In genomic region chr22:26573026-26573662, GRCh38 we compare ENCODE assay signal across 8 cellular contexts. TPM values are rescaled to one million over a fixed set of nuclear protein-coding genes. Genes with fewer than 3 reads are reported as not detected.
DNase-seq lines count a peak whose midpoint lies in the region; ATAC-seq, FAIRE-seq and TF ChIP-seq lines count a peak whose summit lies in the region.

No MANE protein-coding gene starts in this region.

- H3K9me3 Mint-ChIP-seq in activated CD8-positive, alpha-beta T cell treated with anti-CD3 and anti-CD28 coated beads for 36 hours, result no peaks in the 10 kb centered on the region

- intact Hi-C loops in activated CD8-positive, alpha-beta T cell treated with anti-CD3 and anti-CD28 coated beads for 36 hours (cut with micrococcal nuclease), result no loop called here
- intact Hi-C loops in left ventricle myocardium superior (cut with micrococcal nuclease), result no loop called here

- no peak overlapping the region for H2BK5ac ChIP-seq in neuronal stem cell (ENCODE audit: low read length)

- 15 to 42% (median 35%) methylated on average over 10 of the region's 10 CpGs for WGBS in small intestine, 3 donors
- WGBS in neuronal stem cell (ENCODE audit: extremely low coverage in 2 of 2, insufficient read length in 2 of 2, insufficient replicate concordance in 1 of 2), 2 donors, result no CpG with 5 or more reads among the region's 10 CpGs

- no peak overlapping the region for H2BK12ac ChIP-seq in neuronal stem cell (ENCODE audit: low read length)

- no peak overlapping the region for H4K8ac ChIP-seq in neuronal stem cell (ENCODE audit: low read depth, low read length)

- H2BK15ac ChIP-seq in neuronal stem cell (ENCODE audit: low read length), result no peak overlapping the region

- no peak for TF ChIP-seq CTCF in activated CD8-positive, alpha-beta T cell treated with anti-CD3 and anti-CD28 coated beads for 36 hours (IDR thresholded peaks at IDR 0.05)

- no peaks in the 10 kb centered on the region for H3K27me3 ChIP-seq in HUES48 (ENCODE audit: control insufficient read depth, insufficient read depth, low read length)
- H3K27me3 ChIP-seq in small intestine (ENCODE audit: control insufficient read depth in 2 of 2, insufficient read depth in 2 of 2, low read length in 2 of 2), result no peaks in the 10 kb centered on the region
- H3K27me3 ChIP-seq in HAP-1 (ENCODE audit: low read depth), result no peaks in the 10 kb centered on the region
- no peaks in the 10 kb centered on the region for H3K27me3 ChIP-seq in neuronal stem cell (ENCODE audit: control insufficient read depth in 3 of 3, insufficient read depth in 3 of 3, low read depth in 1 of 3, low read length in 3 of 3)

- H2BK120ac ChIP-seq in neuronal stem cell (ENCODE audit: low read depth, low read length), result no peak overlapping the region

- H2AFZ ChIP-seq in neuronal stem cell (ENCODE audit: low read length), result no peak overlapping the region

- peaks cover 71% of the 10 kb centered on the region for H3K4me1 Mint-ChIP-seq in activated CD8-positive, alpha-beta T cell treated with anti-CD3 and anti-CD28 coated beads for 36 hours (ENCODE audit: low read depth)

- CTCF ChIA-PET in activated CD8-positive, alpha-beta T cell treated with anti-CD3 and anti-CD28 coated beads for 36 hours (lab: Charles Lee), result no interaction called here

- H3K27ac ChIP-seq in HUES48 (ENCODE audit: low read depth, low read length) (peak overlapping the region; percentile 15), small intestine (ENCODE audit: low read depth in 1 of 2, low read length in 1 of 2) (peak overlapping the region in 1 of 2 donors; percentile 71), neuronal stem cell (replicated peaks; ENCODE audit: low read length) (no peak overlapping the region)

- no peak overlapping the region for H3K23ac ChIP-seq in neuronal stem cell (ENCODE audit: low read depth, low read length, poor library complexity)

- H3K36me3 Mint-ChIP-seq in activated CD8-positive, alpha-beta T cell treated with anti-CD3 and anti-CD28 coated beads for 36 hours (ENCODE audit: low read depth), result peaks cover 29% of the 10 kb centered on the region

- H3K9ac ChIP-seq in HUES48 (ENCODE audit: low read depth, low read length) (no peak overlapping the region), neuronal stem cell (ENCODE audit: low read depth, low read length, poor library complexity) (no peak overlapping the region)

- H3K18ac ChIP-seq in neuronal stem cell (ENCODE audit: low read length), result no peak overlapping the region

- ATAC-seq in activated CD8-positive, alpha-beta T cell treated with anti-CD3 and anti-CD28 coated beads for 36 hours, result peak; percentile 52
- ATAC-seq in left ventricle myocardium superior, result peak; percentile 55
- no peak for ATAC-seq in GM21515 (IDR thresholded peaks at IDR 0.05; ENCODE audit: unreplicated experiment)

- POLR2A ChIA-PET in activated CD8-positive, alpha-beta T cell treated with anti-CD3 and anti-CD28 coated beads for 36 hours (lab: Charles Lee), result interaction anchor here (0.6 to 1.5 kb wide), 4 partner anchors 8 to 39 kb away, joined by 3 to 5 read pairs (median 3); no protein-coding TSS in a partner anchor

- no peaks in the 10 kb centered on the region for H3K79me1 ChIP-seq in neuronal stem cell (ENCODE audit: low read depth, low read length)

- H3K36me3 ChIP-seq in HUES48 (ENCODE audit: control insufficient read depth, insufficient read depth, low read length), result peaks cover 20% of the 10 kb centered on the region
- H3K36me3 ChIP-seq in small intestine (ENCODE audit: control insufficient read depth in 2 of 2, insufficient read depth in 2 of 2, low read length in 2 of 2), result no peaks in the 10 kb centered on the region
- no peaks in the 10 kb centered on the region for H3K36me3 ChIP-seq in HAP-1 (replicated peaks)
- peaks cover 0 to 18% of the 10 kb centered on the region in 2 donors for H3K36me3 ChIP-seq in neuronal stem cell (replicated peaks in 1 of 2; ENCODE audit: control insufficient read depth in 2 of 2, insufficient read depth in 2 of 2, low read length in 2 of 2)

- DNase-seq in activated CD8-positive, alpha-beta T cell treated with anti-CD3 and anti-CD28 coated beads for 36 hours, result peak; percentile 60
- DNase-seq in left ventricle myocardium superior (peak; percentile 64), small intestine (peak; percentile 63), HAP-1 (ENCODE audit: low spot score in 2 of 2) (no peak), DMS114 treated with DMSO at 0.1 percent for 48 hours (lab: John Stamatoyannopoulos, UW; ENCODE audit: unreplicated experiment) (no peak), neuronal stem cell (ENCODE audit: low spot score) (no peak)

- H3K4me1 ChIP-seq in HUES48 (ENCODE audit: control insufficient read depth, insufficient read depth, low read length) (peaks cover 17% of the 10 kb centered on the region), small intestine (ENCODE audit: control insufficient read depth in 2 of 2, insufficient read depth in 1 of 2, low read depth in 1 of 2, low read length in 1 of 2) (peaks cover 0 to 2% of the 10 kb centered on the region in 2 donors), HAP-1 (peaks cover 9% of the 10 kb centered on the region), neuronal stem cell (ENCODE audit: control insufficient read depth in 2 of 2, insufficient read depth in 1 of 2, low read depth in 1 of 2, low read length in 2 of 2) (peaks cover 5 to 30% of the 10 kb centered on the region in 2 donors)

- H3K27me3 Mint-ChIP-seq in activated CD8-positive, alpha-beta T cell treated with anti-CD3 and anti-CD28 coated beads for 36 hours, result no peaks in the 10 kb centered on the region

- H4K91ac ChIP-seq in neuronal stem cell (ENCODE audit: low read depth, low read length, poor library complexity), result no peak overlapping the region

- no peak for FAIRE-seq in small intestine (lab: Jason Lieb, UNC)

- no peak overlapping the region for H3K4me3 ChIP-seq in HUES48 (ENCODE audit: low read depth, low read length)
- no peak overlapping the region for H3K4me3 ChIP-seq in small intestine (ENCODE audit: low read depth in 1 of 2, low read length in 2 of 2)
- no peak overlapping the region for H3K4me3 ChIP-seq in HAP-1
- no peak overlapping the region for H3K4me3 ChIP-seq in neuronal stem cell (ENCODE audit: low read length in 2 of 2)

- in situ Hi-C loops in HAP-1 (cut with MboI; ENCODE audit: low sequenced_read_pairs), result no loop called here

- H3K4ac ChIP-seq in neuronal stem cell (ENCODE audit: low read length), result no peak overlapping the region

- H3K4me2 ChIP-seq in neuronal stem cell (ENCODE audit: insufficient read depth, low read length, poor library complexity, severe bottlenecking), result no peak overlapping the region

- H2AK5ac ChIP-seq in neuronal stem cell (ENCODE audit: low read depth, low read length), result no peak overlapping the region

- H3K27ac Mint-ChIP-seq in activated CD8-positive, alpha-beta T cell treated with anti-CD3 and anti-CD28 coated beads for 36 hours, result peak overlapping the region; percentile 66

- H3K14ac ChIP-seq in neuronal stem cell (ENCODE audit: low read length), result no peak overlapping the region

- no peaks in the 10 kb centered on the region for H3K9me3 ChIP-seq in HUES48 (ENCODE audit: control insufficient read depth, insufficient read depth, low read length)
- no peaks in the 10 kb centered on the region for H3K9me3 ChIP-seq in small intestine (ENCODE audit: control insufficient read depth, low read depth)
- H3K9me3 ChIP-seq in HAP-1, result no peaks in the 10 kb centered on the region
- no peaks in the 10 kb centered on the region for H3K9me3 ChIP-seq in neuronal stem cell (replicated peaks in 1 of 2; ENCODE audit: control insufficient read depth in 2 of 2, insufficient read depth in 1 of 2, low read depth in 1 of 2, low read length in 2 of 2)

- H3K4me3 Mint-ChIP-seq in activated CD8-positive, alpha-beta T cell treated with anti-CD3 and anti-CD28 coated beads for 36 hours, result no peak overlapping the region

RNA-seq across cellular contexts. Expression of gene TPST2, which starts 16.8 kb away (rescaled TPM):
- total RNA-seq in activated CD8-positive, alpha-beta T cell treated with anti-CD3 and anti-CD28 coated beads for 36 hours, result 10 to 100 TPM; 30.7 to 33.6 TPM
- 27.1 TPM for total RNA-seq in left ventricle myocardium superior
- polyA plus RNA-seq in small intestine, result 10 to 100 TPM in 1 of 3 donors, 1 to 10 TPM in 2; 6.3 to 25.3 (median 7.8) TPM
- 19.5 TPM for polyA plus RNA-seq in neuronal stem cell (2013, experiment 1 of 2)
- 18.8 TPM for polyA plus RNA-seq in neuronal stem cell (2013, experiment 2 of 2)

RNA-seq across cellular contexts. Expression of gene CRYBB1, which starts 44.7 kb away (rescaled TPM):
- not detected for total RNA-seq in activated CD8-positive, alpha-beta T cell treated with anti-CD3 and anti-CD28 coated beads for 36 hours
- 0.64 TPM for total RNA-seq in left ventricle myocardium superior
- polyA plus RNA-seq in small intestine, result under 1 TPM in 1 of 3 donors, not detected in 2; 0.75 TPM
- polyA plus RNA-seq in neuronal stem cell (2013, experiment 1 of 2), result 0.14 TPM
- polyA plus RNA-seq in neuronal stem cell (2013, experiment 2 of 2), result 0.12 TPM

RNA-seq across cellular contexts. Expression of gene CRYBA4, which starts 48.6 kb away (rescaled TPM):
- not detected for total RNA-seq in activated CD8-positive, alpha-beta T cell treated with anti-CD3 and anti-CD28 coated beads for 36 hours
- not detected for total RNA-seq in left ventricle myocardium superior
- polyA plus RNA-seq in small intestine, result under 1 TPM in 1 of 3 donors, not detected in 2; 0.10 TPM
- polyA plus RNA-seq in neuronal stem cell (2013, experiment 1 of 2), result 1.1 TPM
- polyA plus RNA-seq in neuronal stem cell (2013, experiment 2 of 2), result 1.2 TPM

Comparison
In these comparisons a context has a peak if more than half of its experiments do, and no peak if none do; other contexts are left out.
1. DNase-seq: peak in activated CD8-positive, alpha-beta T cell treated with anti-CD3 and anti-CD28 coated beads for 36 hours (single experiment), left ventricle myocardium superior (single experiment) and small intestine (single experiment); none in HAP-1 (0 of 2), DMS114 treated with DMSO at 0.1 percent for 48 hours (single experiment) and neuronal stem cell (single experiment).